Comparison of ENCODE assay signal across 34 cellular contexts in genomic region chr9:85471791-85472190, GRCh38.
"Had no signal": no experiment of that assay in that cellular context is flagged by ENCODE, and none has a peak within 500 bp of the region (broad histone marks: within the 10 kb centered on the region; RNA-seq: fewer than 3 reads in every experiment).

No MANE protein-coding gene starts in this region.

- H3K27me3 ChIP-seq: MG63 had no signal

- H3K9ac ChIP-seq: KMS-11 had no signal

- DNase-seq: Karpas-422, Kasumi-1, MG63, MM.1S, MV-4-11, NCI-H1048, NCI-H1092, NCI-H1092 treated with DMSO at 0.1 percent for 48 hours, NCI-H1105, NCI-H1105 treated with DMSO at 0.1 percent for 48 hours, NCI-H1417, NCI-H1417 treated with DMSO at 0.1 percent for 48 hours, NCI-H1436, NCI-H1436 treated with DMSO at 0.1 percent for 48 hours, NCI-H146, NCI-H1694, NCI-H1694 treated with DMSO at 0.1 percent for 48 hours, NCI-H187, NCI-H187 treated with DMSO at 0.1 percent for 48 hours, NCI-H1930, NCI-H2029, NCI-H2029 treated with DMSO at 0.1 percent for 48 hours, NCI-H2081, NCI-H2081 treated with DMSO at 0.1 percent for 48 hours, NCI-H2107, NCI-H2171, NCI-H2171 treated with DMSO at 0.1 percent for 48 hours, NCI-H2227 treated with DMSO at 0.1 percent for 48 hours, NCI-H226, NCI-H345, NCI-H446, NCI-H446 treated with DMSO at 0.1 percent for 48 hours, NCI-H510A had no signal

- H3K4me2 ChIP-seq: KMS-11 had no signal

- H3K36me3 ChIP-seq: MG63 had no signal

- H3K4me3 ChIP-seq: MG63 had no signal

- H3K9me3 ChIP-seq: MG63 had no signal

- H3K27ac ChIP-seq: KMS-11 had no signal
